24 cellular contexts compared by ENCODE assay signal in the genomic region with DNA sequence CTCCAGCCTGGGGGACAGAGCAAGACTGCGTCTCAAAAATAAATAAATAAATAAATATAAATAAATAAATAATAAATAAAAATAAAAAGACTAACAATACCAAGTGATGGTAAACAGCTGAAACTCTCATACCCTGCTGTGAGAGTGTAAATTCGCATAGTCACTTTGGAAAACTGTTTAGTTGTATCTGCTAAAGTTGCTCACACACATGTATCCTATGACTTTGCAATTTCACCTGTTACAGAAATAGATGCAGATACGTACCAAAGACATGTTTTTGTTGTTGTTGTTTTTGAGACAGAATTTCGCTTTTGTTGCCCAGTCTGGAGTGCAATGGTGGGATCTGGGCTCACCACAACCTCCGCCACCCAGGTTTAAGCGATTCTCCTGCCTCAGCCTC.
DNase-seq lines count a peak whose midpoint lies in the region; ATAC-seq, FAIRE-seq and TF ChIP-seq lines count a peak whose summit lies in the region.
"Had no signal": no experiment of that assay in that cellular context is flagged by ENCODE, and none has a peak within 500 bp of the region (broad histone marks: within the 10 kb centered on the region; RNA-seq: fewer than 3 reads in every experiment).

No MANE protein-coding gene starts in this region.

- H3K79me2 ChIP-seq in K562 (ENCODE audit: control insufficient read depth, insufficient read depth, low read length) = no peaks in the 10 kb centered on the region

- FAIRE-seq in K562 (lab: Jason Lieb, UNC) = no peak
- FAIRE-seq: A204.1, GM12878, GM12892, GM18507 had no signal

- no peaks in the 10 kb centered on the region for H4K20me1 ChIP-seq in K562 (replicated peaks; ENCODE audit: control insufficient read depth, insufficient read depth, low read length)
- H4K20me1 ChIP-seq: BLaER1 treated with 17β-estradiol and CSF1 and Interleukin-3, amounts not matched to agents 10 nM and 100 nM had no signal

- H3K4me2 ChIP-seq in K562 (ENCODE audit: insufficient read depth, low read length) = no peak overlapping the region
- H3K4me2 ChIP-seq: BLaER1 treated with 17β-estradiol and CSF1 and Interleukin-3, amounts not matched to agents 10 nM and 100 nM had no signal

- H3K9me3 ChIP-seq in K562 (replicated peaks; ENCODE audit: control insufficient read depth, insufficient read depth, low read depth, low read length) = no peaks in the 10 kb centered on the region
- no peaks in the 10 kb centered on the region for H3K9me3 ChIP-seq in CD4-positive, alpha-beta T cell (ENCODE audit: control insufficient read depth, low read length)
- H3K9me3 ChIP-seq: BLaER1 treated with 17β-estradiol and CSF1 and Interleukin-3, amounts not matched to agents 10 nM and 100 nM had no signal

- no peak overlapping the region for H3K4me3 ChIP-seq in K562
- H3K4me3 ChIP-seq: BLaER1 treated with 17β-estradiol and CSF1 and Interleukin-3, amounts not matched to agents 10 nM and 100 nM; GM12878 had no signal

- no peak for TF ChIP-seq RAD21 in K562 (CRISPR knock-in tag; conservative IDR thresholded peaks at IDR 0.05 in 1 of 2, IDR thresholded peaks at IDR 0.05 in 1 of 2)

- H3K9me3 Mint-ChIP-seq in WTC11 = no peaks in the 10 kb centered on the region
- H3K9me3 Mint-ChIP-seq in CD4-positive, alpha-beta T cell = no peaks in the 10 kb centered on the region
- H3K9me3 Mint-ChIP-seq: CD4-positive, alpha-beta memory T cell; CD8-positive, alpha-beta memory T cell had no signal

- H3K36me3 ChIP-seq in K562 (ENCODE audit: control insufficient read depth, insufficient read depth, low read length) = no peaks in the 10 kb centered on the region
- H3K36me3 ChIP-seq: BLaER1 treated with 17β-estradiol and CSF1 and Interleukin-3, amounts not matched to agents 10 nM and 100 nM had no signal

- H2AFZ ChIP-seq in K562 (ENCODE audit: low read depth, low read length) = no peak overlapping the region

- DNase-seq in WTC11 (ENCODE audit: low spot score) (no peak), K562 (ENCODE audit: extremely low read depth in 1 of 4, low spot score in 3 of 4) (no peak), SKM-1 (lab: John Stamatoyannopoulos, UW; ENCODE audit: unreplicated experiment) (no peak)
- DNase-seq in CD4-positive, alpha-beta T cell = no peak
- no peak for DNase-seq in effector CD8-positive, alpha-beta T cell (lab: John Stamatoyannopoulos, UW)
- DNase-seq: 8988T; AML-193; CD4-positive, alpha-beta memory T cell; CD8-positive, alpha-beta memory T cell; COR-L47; DMS 273 treated with DMSO at 0.1 percent for 48 hours; DMS153; DMS53; DMS79; DND-41; EL; GDM1 had no signal

- POLR2A ChIA-PET in WTC11 (lab: Charles Lee) (no interaction called here), K562 (lab: Yijun Ruan, JAX) (no interaction called here)
- POLR2A ChIA-PET in CD4-positive, alpha-beta T cell (lab: Charles Lee) = no interaction called here

- H3K27ac Mint-ChIP-seq in WTC11 = no peak overlapping the region
- H3K27ac Mint-ChIP-seq in CD4-positive, alpha-beta T cell = no peak overlapping the region
- H3K27ac Mint-ChIP-seq: B cell; CD4-positive, alpha-beta memory T cell; CD8-positive, alpha-beta memory T cell had no signal

- no peak overlapping the region for H3K9ac ChIP-seq in K562 (ENCODE audit: insufficient read depth in 1 of 2, low read depth in 2 of 2, low read length in 2 of 2)
- H3K9ac ChIP-seq: BLaER1 treated with 17β-estradiol and CSF1 and Interleukin-3, amounts not matched to agents 10 nM and 100 nM had no signal

- WGBS in K562 (ENCODE audit: insufficient coverage, low coverage, missing lambda C conversion rate) = 70% methylated on average over 6 of the region's 6 CpGs

- TF ChIP-seq POLR2A in K562 (conservative IDR thresholded peaks at IDR 0.05) = no peak

- H3K27me3 ChIP-seq in K562 (ENCODE audit: control insufficient read depth in 2 of 2, insufficient read depth in 2 of 2, low read length in 2 of 2) = no peaks in the 10 kb centered on the region
- H3K27me3 ChIP-seq in CD4-positive, alpha-beta T cell (ENCODE audit: control insufficient read depth, insufficient read depth, low read length) = no peaks in the 10 kb centered on the region
- H3K27me3 ChIP-seq: BLaER1 treated with 17β-estradiol and CSF1 and Interleukin-3, amounts not matched to agents 10 nM and 100 nM had no signal

- no peaks in the 10 kb centered on the region; a peak in 1 of 5 replicates for H3K4me1 ChIP-seq in K562 (replicated peaks in 1 of 2; ENCODE audit: control insufficient read depth in 2 of 2, insufficient read depth in 2 of 2, low read length in 2 of 2)
- H3K4me1 ChIP-seq: BLaER1 treated with 17β-estradiol and CSF1 and Interleukin-3, amounts not matched to agents 10 nM and 100 nM had no signal

- TF ChIP-seq CTCF in WTC11 (IDR thresholded peaks at IDR 0.05) (no peak), K562 (IDR thresholded peaks at IDR 0.05 in 2 of 3, conservative IDR thresholded peaks at IDR 0.05 in 1 of 3; ENCODE audit: insufficient read depth in 2 of 3, low read depth in 1 of 3, low read length in 3 of 3) (no peak)
- no peak for TF ChIP-seq CTCF in CD4-positive, alpha-beta T cell (IDR thresholded peaks at IDR 0.05)

- H3K4me1 Mint-ChIP-seq in WTC11 = no peaks in the 10 kb centered on the region
- H3K4me1 Mint-ChIP-seq in CD4-positive, alpha-beta T cell (ENCODE audit: low read depth) = no peaks in the 10 kb centered on the region
- H3K4me1 Mint-ChIP-seq: B cell; CD4-positive, alpha-beta memory T cell; CD8-positive, alpha-beta memory T cell had no signal

- H3K9me1 ChIP-seq in K562 (ENCODE audit: control insufficient read depth, insufficient read depth, low read length) = no peaks in the 10 kb centered on the region

- no peaks in the 10 kb centered on the region for H3K27me3 Mint-ChIP-seq in WTC11 (ENCODE audit: low read depth)
- H3K27me3 Mint-ChIP-seq in CD4-positive, alpha-beta T cell = no peaks in the 10 kb centered on the region
- H3K27me3 Mint-ChIP-seq: B cell; CD4-positive, alpha-beta memory T cell; CD8-positive, alpha-beta memory T cell had no signal

- intact Hi-C loops in K562 (cut with micrococcal nuclease) = loop anchor here (5.0 to 10.0 kb wide), 2 partner anchors 71 to 223 kb away; no protein-coding TSS in a partner anchor
- intact Hi-C loops in CD4-positive, alpha-beta T cell (cut with DNase I, micrococcal nuclease) = loop anchor here (5.0 to 10.0 kb wide), 2 partner anchors 681 to 1143 kb away; no protein-coding TSS in a partner anchor

- no peak overlapping the region for H3K27ac ChIP-seq in K562 (ENCODE audit: extremely low read depth, low read depth, low read length)
- H3K27ac ChIP-seq in CD4-positive, alpha-beta T cell (ENCODE audit: low read depth, low read length) = no peak overlapping the region
- H3K27ac ChIP-seq: BLaER1 treated with 17β-estradiol and CSF1 and Interleukin-3, amounts not matched to agents 10 nM and 100 nM; C4-2B had no signal

- ATAC-seq in WTC11 = no peak
- ATAC-seq in K562 = no peak
- ATAC-seq in CD4-positive, alpha-beta T cell (ENCODE audit: poor library complexity) = no peak
- ATAC-seq: GM12878 had no signal

- no TSS peak for BruUV-seq in K562 (replicated peaks; lab: Mats Ljungman, UMichigan)

- CTCF ChIA-PET in WTC11 (lab: Charles Lee) (interaction anchor here (2.1 kb wide), 1 partner anchor 350 kb away, joined by 9 read pairs; no protein-coding TSS in a partner anchor), K562 (lab: Yijun Ruan, JAX; ENCODE audit: low intra/inter-chr PET ratio) (interaction anchor here (0.6 kb wide), 1 partner anchor 169 kb away, joined by 3 read pairs; no protein-coding TSS in a partner anchor)
- CTCF ChIA-PET in CD4-positive, alpha-beta T cell (lab: Charles Lee) = no interaction called here

- TF ChIP-seq EP300 in K562 (IDR thresholded peaks at IDR 0.05; ENCODE audit: low read length) = no peak

- no peak overlapping the region for H3K4me3 Mint-ChIP-seq in WTC11
- no peak overlapping the region for H3K4me3 Mint-ChIP-seq in CD4-positive, alpha-beta T cell
- H3K4me3 Mint-ChIP-seq: B cell; CD4-positive, alpha-beta memory T cell; CD8-positive, alpha-beta memory T cell had no signal

- in situ Hi-C loops in K562 (cut with MboI) = loop anchor here (25.0 kb wide), 1 partner anchor 676 kb away; no protein-coding TSS in a partner anchor

- no peaks in the 10 kb centered on the region for H3K36me3 Mint-ChIP-seq in WTC11
- no peaks in the 10 kb centered on the region for H3K36me3 Mint-ChIP-seq in CD4-positive, alpha-beta T cell (ENCODE audit: low read depth)
- H3K36me3 Mint-ChIP-seq: CD4-positive, alpha-beta memory T cell; CD8-positive, alpha-beta memory T cell had no signal

TF ChIP-seq in WTC11, 78 proteins besides CTCF, POLR2A, EP300 and RAD21 (continues in another document):
- TF ChIP-seq JUN (CRISPR knock-in tag; IDR thresholded peaks at IDR 0.05) = no peak

TF ChIP-seq in K562, 482 proteins besides CTCF, POLR2A, EP300 and RAD21 (continues in another document):
- TF ChIP-seq, protein P1, sequence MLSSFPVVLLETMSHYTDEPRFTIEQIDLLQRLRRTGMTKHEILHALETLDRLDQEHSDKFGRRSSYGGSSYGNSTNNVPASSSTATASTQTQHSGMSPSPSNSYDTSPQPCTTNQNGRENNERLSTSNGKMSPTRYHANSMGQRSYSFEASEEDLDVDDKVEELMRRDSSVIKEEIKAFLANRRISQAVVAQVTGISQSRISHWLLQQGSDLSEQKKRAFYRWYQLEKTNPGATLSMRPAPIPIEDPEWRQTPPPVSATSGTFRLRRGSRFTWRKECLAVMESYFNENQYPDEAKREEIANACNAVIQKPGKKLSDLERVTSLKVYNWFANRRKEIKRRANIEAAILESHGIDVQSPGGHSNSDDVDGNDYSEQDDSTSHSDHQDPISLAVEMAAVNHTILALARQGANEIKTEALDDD (IDR thresholded peaks at IDR 0.05) = no peak
- TF ChIP-seq SMAD2 (IDR thresholded peaks at IDR 0.05; ENCODE audit: low read depth, low read length) = no peak
- no peak for TF ChIP-seq CBFB (CRISPR knock-in tag; IDR thresholded peaks at IDR 0.05)
